ENCODE assay signal across 10 cellular contexts in genomic region chr11:119029069-119029339, GRCh38. TPM values are rescaled to one million over a fixed set of nuclear protein-coding genes. Genes with fewer than 3 reads are reported as not detected.
DNase-seq lines count a peak whose midpoint lies in the region; ATAC-seq and TF ChIP-seq lines count a peak whose summit lies in the region.
"Had no signal": no experiment of that assay in that cellular context is flagged by ENCODE, and none has a peak within 500 bp of the region (broad histone marks: within the 10 kb centered on the region; RNA-seq: fewer than 3 reads in every experiment).

No MANE protein-coding gene starts in this region.

- no peaks in the 10 kb centered on the region for H3K9me3 Mint-ChIP-seq in activated CD4-positive, alpha-beta T cell treated with anti-CD3 and anti-CD28 coated beads for 36 hours (ENCODE audit: low read depth)
- no peaks in the 10 kb centered on the region for H3K9me3 Mint-ChIP-seq in activated CD8-positive, alpha-beta T cell treated with anti-CD3 and anti-CD28 coated beads for 36 hours

- peaks cover 31% of the 10 kb centered on the region for H3K36me3 Mint-ChIP-seq in activated CD4-positive, alpha-beta T cell treated with anti-CD3 and anti-CD28 coated beads for 36 hours (ENCODE audit: low read depth)
- H3K36me3 Mint-ChIP-seq in activated CD8-positive, alpha-beta T cell treated with anti-CD3 and anti-CD28 coated beads for 36 hours (ENCODE audit: low read depth) = peaks cover 28% of the 10 kb centered on the region

- no peak for TF ChIP-seq CTCF in activated CD8-positive, alpha-beta T cell treated with anti-CD3 and anti-CD28 coated beads for 36 hours (IDR thresholded peaks at IDR 0.05)
- TF ChIP-seq CTCF in right lobe of liver (IDR thresholded peaks at IDR 0.05) (no peak), right atrium auricular region (IDR thresholded peaks at IDR 0.05) (no peak)

- intact Hi-C loops in activated CD4-positive, alpha-beta T cell treated with anti-CD3 and anti-CD28 coated beads for 36 hours (cut with DNase I, micrococcal nuclease) = no loop called here
- intact Hi-C loops in activated CD8-positive, alpha-beta T cell treated with anti-CD3 and anti-CD28 coated beads for 36 hours (cut with micrococcal nuclease) = no loop called here
- intact Hi-C loops in right lobe of liver (cut with DNase I) = no loop called here

- no peaks in the 10 kb centered on the region for H3K27me3 ChIP-seq in right lobe of liver
- no peaks in the 10 kb centered on the region for H3K27me3 ChIP-seq in stomach smooth muscle (ENCODE audit: control insufficient read depth in 1 of 2, insufficient read depth in 2 of 2, low read length in 2 of 2)
- H3K27me3 ChIP-seq in right atrium auricular region = no peaks in the 10 kb centered on the region
- H3K27me3 ChIP-seq: brain microvascular endothelial cell had no signal

- H3K27me3 Mint-ChIP-seq in activated CD4-positive, alpha-beta T cell treated with anti-CD3 and anti-CD28 coated beads for 36 hours = no peaks in the 10 kb centered on the region
- no peaks in the 10 kb centered on the region for H3K27me3 Mint-ChIP-seq in activated CD8-positive, alpha-beta T cell treated with anti-CD3 and anti-CD28 coated beads for 36 hours

- peaks cover 2 to 39% (median 15%) of the 10 kb centered on the region in 4 donors for H3K4me1 ChIP-seq in right lobe of liver
- H3K4me1 ChIP-seq in stomach smooth muscle (ENCODE audit: control insufficient read depth, insufficient read depth, low read length) = peaks cover 18% of the 10 kb centered on the region
- peaks cover 0 to 29% of the 10 kb centered on the region in 2 donors for H3K4me1 ChIP-seq in right atrium auricular region

- no peak for ATAC-seq in activated CD4-positive, alpha-beta T cell treated with anti-CD3 and anti-CD28 coated beads for 36 hours
- ATAC-seq in activated CD8-positive, alpha-beta T cell treated with anti-CD3 and anti-CD28 coated beads for 36 hours = no peak
- no peak for ATAC-seq in right lobe of liver

- DNase-seq in activated CD4-positive, alpha-beta T cell treated with anti-CD3 and anti-CD28 coated beads for 36 hours = no peak
- no peak for DNase-seq in activated CD4-positive, alpha-beta T cell treated with anti-CD3 and anti-CD28 coated beads, Interleukin-2, amount 50 U/mL, for 1 hour
- no peak for DNase-seq in activated CD8-positive, alpha-beta T cell treated with anti-CD3 and anti-CD28 coated beads for 36 hours
- DNase-seq in right lobe of liver = no peak
- no peak for DNase-seq in right atrium auricular region (ENCODE audit: low spot score)
- no peak for DNase-seq in SKM-1 (lab: John Stamatoyannopoulos, UW; ENCODE audit: unreplicated experiment)
- no peak for DNase-seq in NCI-H2171 (lab: John Stamatoyannopoulos, UW)
- DNase-seq: brain microvascular endothelial cell, NCI-H446 treated with DMSO at 0.1 percent for 48 hours had no signal

- 0% methylated on average over 1 of the region's 1 CpG for WGBS in right lobe of liver (ENCODE audit: insufficient coverage, low coverage, low lambda C conversion rate, missing lambda C conversion rate)

- peak overlapping the region; percentile 69 for H3K27ac Mint-ChIP-seq in activated CD4-positive, alpha-beta T cell treated with anti-CD3 and anti-CD28 coated beads for 36 hours
- peak overlapping the region; percentile 90 for H3K27ac Mint-ChIP-seq in activated CD8-positive, alpha-beta T cell treated with anti-CD3 and anti-CD28 coated beads for 36 hours

- peaks cover 32% of the 10 kb centered on the region for H3K4me1 Mint-ChIP-seq in activated CD4-positive, alpha-beta T cell treated with anti-CD3 and anti-CD28 coated beads for 36 hours
- peaks cover 37% of the 10 kb centered on the region for H3K4me1 Mint-ChIP-seq in activated CD8-positive, alpha-beta T cell treated with anti-CD3 and anti-CD28 coated beads for 36 hours (ENCODE audit: low read depth)

- H3K36me3 ChIP-seq in right lobe of liver (peaks cover 0 to 16% (median 9%) of the 10 kb centered on the region in 4 donors), stomach smooth muscle (ENCODE audit: control insufficient read depth in 2 of 2, insufficient read depth in 2 of 2, low read length in 2 of 2) (peaks cover 5 to 28% of the 10 kb centered on the region in 2 donors), right atrium auricular region (peaks cover 11% of the 10 kb centered on the region)

- CTCF ChIA-PET in activated CD4-positive, alpha-beta T cell treated with anti-CD3 and anti-CD28 coated beads for 36 hours (lab: Charles Lee) = no interaction called here
- CTCF ChIA-PET in activated CD8-positive, alpha-beta T cell treated with anti-CD3 and anti-CD28 coated beads for 36 hours (lab: Charles Lee) = no interaction called here

- H3K9ac ChIP-seq in stomach smooth muscle (ENCODE audit: low read length in 2 of 2) = peak overlapping the region in 1 of 2 donors; percentile 21

- no peaks in the 10 kb centered on the region for H3K9me3 ChIP-seq in right lobe of liver
- no peaks in the 10 kb centered on the region for H3K9me3 ChIP-seq in stomach smooth muscle (ENCODE audit: control insufficient read depth in 2 of 2, low read length in 2 of 2)
- H3K9me3 ChIP-seq in right atrium auricular region = no peaks in the 10 kb centered on the region

- H3K4me3 ChIP-seq in right lobe of liver (peak overlapping the region; percentile 66 to 96 (median 81)), stomach smooth muscle (ENCODE audit: low read length in 2 of 2) (no peak overlapping the region), right atrium auricular region (no peak overlapping the region)

- peak overlapping the region; percentile 76 for H3K4me3 Mint-ChIP-seq in activated CD4-positive, alpha-beta T cell treated with anti-CD3 and anti-CD28 coated beads for 36 hours
- peak overlapping the region; percentile 70 for H3K4me3 Mint-ChIP-seq in activated CD8-positive, alpha-beta T cell treated with anti-CD3 and anti-CD28 coated beads for 36 hours

- H3K27ac ChIP-seq in right lobe of liver (peak overlapping the region; percentile 45 to 86 (median 67)), stomach smooth muscle (ENCODE audit: low read length) (peak overlapping the region; percentile 49), right atrium auricular region (peak overlapping the region in 1 of 2 donors; percentile 25)
- H3K27ac ChIP-seq: brain microvascular endothelial cell had no signal

- POLR2A ChIA-PET in activated CD4-positive, alpha-beta T cell treated with anti-CD3 and anti-CD28 coated beads for 36 hours (lab: Charles Lee) = no interaction called here
- POLR2A ChIA-PET in activated CD8-positive, alpha-beta T cell treated with anti-CD3 and anti-CD28 coated beads for 36 hours (lab: Charles Lee) = interaction anchor here (0.6 to 8.4 kb wide), 5 partner anchors 12 to 57 kb away, joined by 3 to 98 read pairs (median 3); partner anchors contain the start of genes CENATAC, RPS25 and TRAPPC4

- TF ChIP-seq POLR2A in right lobe of liver (IDR thresholded peaks at IDR 0.05) = no peak

RNA-seq across cellular contexts. Expression of gene SLC37A4, which starts 1.7 kb away (rescaled TPM):
- total RNA-seq in activated CD4-positive, alpha-beta T cell treated with anti-CD3 and anti-CD28 coated beads for 36 hours = 10 to 100 TPM; 26.2 to 36.2 TPM
- total RNA-seq in activated CD8-positive, alpha-beta T cell treated with anti-CD3 and anti-CD28 coated beads for 36 hours = 10 to 100 TPM; 32.4 to 35.2 TPM
- 100 to 1,000 TPM in 4 of 6 experiments, 10 to 100 TPM in 2; 78.5 to 177 (median 147) TPM for total RNA-seq in right lobe of liver
- total RNA-seq in right atrium auricular region = 10 to 100 TPM in 1 of 2 donors, 1 to 10 TPM in 1; 8.2 to 11.1 TPM

RNA-seq across cellular contexts. Expression of gene TRAPPC4, which starts 10.4 kb away (rescaled TPM):
- total RNA-seq in activated CD4-positive, alpha-beta T cell treated with anti-CD3 and anti-CD28 coated beads for 36 hours = 10 to 100 TPM; 62.2 to 81.9 TPM
- total RNA-seq in activated CD8-positive, alpha-beta T cell treated with anti-CD3 and anti-CD28 coated beads for 36 hours = 10 to 100 TPM; 69.5 to 71.4 TPM
- total RNA-seq in right lobe of liver = 10 to 100 TPM; 17.2 to 46.3 (median 33.4) TPM
- total RNA-seq in right atrium auricular region = 10 to 100 TPM; 26.1 to 37.2 TPM

RNA-seq across cellular contexts. Expression of gene RPS25, which starts 10.9 kb away (rescaled TPM):
- total RNA-seq in activated CD4-positive, alpha-beta T cell treated with anti-CD3 and anti-CD28 coated beads for 36 hours = 1,000 to 10,000 TPM; 1,590 to 1,820 TPM
- total RNA-seq in activated CD8-positive, alpha-beta T cell treated with anti-CD3 and anti-CD28 coated beads for 36 hours = 1,000 to 10,000 TPM; 1,901 to 1,911 TPM
- total RNA-seq in right lobe of liver = 100 to 1,000 TPM; 326 to 822 (median 376) TPM
- total RNA-seq in right atrium auricular region = 1,000 to 10,000 TPM in 1 of 2 donors, 100 to 1,000 TPM in 1; 812 to 1,966 TPM

RNA-seq across cellular contexts. Expression of gene HYOU1, which starts 28.0 kb away (rescaled TPM):
- 100 to 1,000 TPM; 104 to 114 TPM for total RNA-seq in activated CD4-positive, alpha-beta T cell treated with anti-CD3 and anti-CD28 coated beads for 36 hours
- total RNA-seq in activated CD8-positive, alpha-beta T cell treated with anti-CD3 and anti-CD28 coated beads for 36 hours = 100 to 1,000 TPM in 1 of 2 experiments, 10 to 100 TPM in 1; 92.4 to 101 TPM
- total RNA-seq in right lobe of liver = 100 to 1,000 TPM; 107 to 202 (median 171) TPM
- total RNA-seq in right atrium auricular region = 10 to 100 TPM; 56.8 to 69.7 TPM

RNA-seq across cellular contexts. Expression of gene CENATAC, which starts 31.1 kb away (rescaled TPM):
- 10 to 100 TPM; 23.7 to 26.2 TPM for total RNA-seq in activated CD4-positive, alpha-beta T cell treated with anti-CD3 and anti-CD28 coated beads for 36 hours
- 10 to 100 TPM; 22.0 to 24.1 TPM for total RNA-seq in activated CD8-positive, alpha-beta T cell treated with anti-CD3 and anti-CD28 coated beads for 36 hours
- total RNA-seq in right lobe of liver (10 to 100 TPM; 11.5 to 16.7 (median 13.0) TPM), right atrium auricular region (10 to 100 TPM in 1 of 2 donors, 1 to 10 TPM in 1; 8.7 to 11.9 TPM)

Comparison
In these comparisons a context has a peak if more than half of its experiments do, and no peak if none do; other contexts are left out.
1. H3K4me3 ChIP-seq: peak in right lobe of liver (3 of 3); none in stomach smooth muscle (0 of 2) and right atrium auricular region (0 of 2).